2 cellular contexts compared by ENCODE assay signal in genomic region chr5:123180676-123181393, GRCh38.
TF ChIP-seq lines count a peak whose summit lies in the region.

No MANE protein-coding gene starts in this region.

TF ChIP-seq in liver, 16 proteins besides CTCF, POLR2A, EP300 and RAD21:
- TF ChIP-seq, protein P1, sequence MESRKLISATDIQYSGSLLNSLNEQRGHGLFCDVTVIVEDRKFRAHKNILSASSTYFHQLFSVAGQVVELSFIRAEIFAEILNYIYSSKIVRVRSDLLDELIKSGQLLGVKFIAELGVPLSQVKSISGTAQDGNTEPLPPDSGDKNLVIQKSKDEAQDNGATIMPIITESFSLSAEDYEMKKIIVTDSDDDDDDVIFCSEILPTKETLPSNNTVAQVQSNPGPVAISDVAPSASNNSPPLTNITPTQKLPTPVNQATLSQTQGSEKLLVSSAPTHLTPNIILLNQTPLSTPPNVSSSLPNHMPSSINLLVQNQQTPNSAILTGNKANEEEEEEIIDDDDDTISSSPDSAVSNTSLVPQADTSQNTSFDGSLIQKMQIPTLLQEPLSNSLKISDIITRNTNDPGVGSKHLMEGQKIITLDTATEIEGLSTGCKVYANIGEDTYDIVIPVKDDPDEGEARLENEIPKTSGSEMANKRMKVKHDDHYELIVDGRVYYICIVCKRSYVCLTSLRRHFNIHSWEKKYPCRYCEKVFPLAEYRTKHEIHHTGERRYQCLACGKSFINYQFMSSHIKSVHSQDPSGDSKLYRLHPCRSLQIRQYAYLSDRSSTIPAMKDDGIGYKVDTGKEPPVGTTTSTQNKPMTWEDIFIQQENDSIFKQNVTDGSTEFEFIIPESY (IDR thresholded peaks at IDR 0.05): peak; percentile 59
- TF ChIP-seq NR2F2 (IDR thresholded peaks at IDR 0.05): no peak
- TF ChIP-seq, protein P2, sequence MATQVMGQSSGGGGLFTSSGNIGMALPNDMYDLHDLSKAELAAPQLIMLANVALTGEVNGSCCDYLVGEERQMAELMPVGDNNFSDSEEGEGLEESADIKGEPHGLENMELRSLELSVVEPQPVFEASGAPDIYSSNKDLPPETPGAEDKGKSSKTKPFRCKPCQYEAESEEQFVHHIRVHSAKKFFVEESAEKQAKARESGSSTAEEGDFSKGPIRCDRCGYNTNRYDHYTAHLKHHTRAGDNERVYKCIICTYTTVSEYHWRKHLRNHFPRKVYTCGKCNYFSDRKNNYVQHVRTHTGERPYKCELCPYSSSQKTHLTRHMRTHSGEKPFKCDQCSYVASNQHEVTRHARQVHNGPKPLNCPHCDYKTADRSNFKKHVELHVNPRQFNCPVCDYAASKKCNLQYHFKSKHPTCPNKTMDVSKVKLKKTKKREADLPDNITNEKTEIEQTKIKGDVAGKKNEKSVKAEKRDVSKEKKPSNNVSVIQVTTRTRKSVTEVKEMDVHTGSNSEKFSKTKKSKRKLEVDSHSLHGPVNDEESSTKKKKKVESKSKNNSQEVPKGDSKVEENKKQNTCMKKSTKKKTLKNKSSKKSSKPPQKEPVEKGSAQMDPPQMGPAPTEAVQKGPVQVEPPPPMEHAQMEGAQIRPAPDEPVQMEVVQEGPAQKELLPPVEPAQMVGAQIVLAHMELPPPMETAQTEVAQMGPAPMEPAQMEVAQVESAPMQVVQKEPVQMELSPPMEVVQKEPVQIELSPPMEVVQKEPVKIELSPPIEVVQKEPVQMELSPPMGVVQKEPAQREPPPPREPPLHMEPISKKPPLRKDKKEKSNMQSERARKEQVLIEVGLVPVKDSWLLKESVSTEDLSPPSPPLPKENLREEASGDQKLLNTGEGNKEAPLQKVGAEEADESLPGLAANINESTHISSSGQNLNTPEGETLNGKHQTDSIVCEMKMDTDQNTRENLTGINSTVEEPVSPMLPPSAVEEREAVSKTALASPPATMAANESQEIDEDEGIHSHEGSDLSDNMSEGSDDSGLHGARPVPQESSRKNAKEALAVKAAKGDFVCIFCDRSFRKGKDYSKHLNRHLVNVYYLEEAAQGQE (IDR thresholded peaks at IDR 0.05): no peak
- TF ChIP-seq HNF4G (IDR thresholded peaks at IDR 0.05): peak; percentile 61
- TF ChIP-seq HNF4A (conservative IDR thresholded peaks at IDR 0.05): peak; percentile 87 to 91
- peak; percentile 68 for TF ChIP-seq SP1 (IDR thresholded peaks at IDR 0.05)
- no peak for TF ChIP-seq ATF3 (IDR thresholded peaks at IDR 0.05)
- peak in 1 of 2 donors; percentile 48 for TF ChIP-seq JUND (IDR thresholded peaks at IDR 0.05)
- no peak for TF ChIP-seq GABPA (IDR thresholded peaks at IDR 0.05 in 1 of 2, conservative IDR thresholded peaks at IDR 0.05 in 1 of 2)
- TF ChIP-seq YY1 (IDR thresholded peaks at IDR 0.05): peak; percentile 67
- no peak for TF ChIP-seq FOXA1 (IDR thresholded peaks at IDR 0.05)
- TF ChIP-seq, protein P3, sequence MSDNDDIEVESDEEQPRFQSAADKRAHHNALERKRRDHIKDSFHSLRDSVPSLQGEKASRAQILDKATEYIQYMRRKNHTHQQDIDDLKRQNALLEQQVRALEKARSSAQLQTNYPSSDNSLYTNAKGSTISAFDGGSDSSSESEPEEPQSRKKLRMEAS (IDR thresholded peaks at IDR 0.05): peak; percentile 42
- no peak for TF ChIP-seq FOXA2 (IDR thresholded peaks at IDR 0.05)
- no peak for TF ChIP-seq TAF1 (conservative IDR thresholded peaks at IDR 0.05)
- no peak for TF ChIP-seq EGR1 (IDR thresholded peaks at IDR 0.05; ENCODE audit: low read depth in 2 of 2)
- peak; percentile 47 to 78 for TF ChIP-seq RXRA (IDR thresholded peaks at IDR 0.05)

TF ChIP-seq in HepG2, 621 proteins besides CTCF, POLR2A, EP300 and RAD21 (continued from another document):
- TF ChIP-seq, protein P4, sequence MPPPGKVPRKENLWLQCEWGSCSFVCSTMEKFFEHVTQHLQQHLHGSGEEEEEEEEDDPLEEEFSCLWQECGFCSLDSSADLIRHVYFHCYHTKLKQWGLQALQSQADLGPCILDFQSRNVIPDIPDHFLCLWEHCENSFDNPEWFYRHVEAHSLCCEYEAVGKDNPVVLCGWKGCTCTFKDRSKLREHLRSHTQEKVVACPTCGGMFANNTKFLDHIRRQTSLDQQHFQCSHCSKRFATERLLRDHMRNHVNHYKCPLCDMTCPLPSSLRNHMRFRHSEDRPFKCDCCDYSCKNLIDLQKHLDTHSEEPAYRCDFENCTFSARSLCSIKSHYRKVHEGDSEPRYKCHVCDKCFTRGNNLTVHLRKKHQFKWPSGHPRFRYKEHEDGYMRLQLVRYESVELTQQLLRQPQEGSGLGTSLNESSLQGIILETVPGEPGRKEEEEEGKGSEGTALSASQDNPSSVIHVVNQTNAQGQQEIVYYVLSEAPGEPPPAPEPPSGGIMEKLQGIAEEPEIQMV (CRISPR knock-in tag; IDR thresholded peaks at IDR 0.05; ENCODE audit: low read depth): no peak
- TF ChIP-seq ONECUT2 (CRISPR knock-in tag; IDR thresholded peaks at IDR 0.05): no peak
- no peak for TF ChIP-seq ZNF446 (CRISPR knock-in tag; IDR thresholded peaks at IDR 0.05)
- TF ChIP-seq, protein P5, sequence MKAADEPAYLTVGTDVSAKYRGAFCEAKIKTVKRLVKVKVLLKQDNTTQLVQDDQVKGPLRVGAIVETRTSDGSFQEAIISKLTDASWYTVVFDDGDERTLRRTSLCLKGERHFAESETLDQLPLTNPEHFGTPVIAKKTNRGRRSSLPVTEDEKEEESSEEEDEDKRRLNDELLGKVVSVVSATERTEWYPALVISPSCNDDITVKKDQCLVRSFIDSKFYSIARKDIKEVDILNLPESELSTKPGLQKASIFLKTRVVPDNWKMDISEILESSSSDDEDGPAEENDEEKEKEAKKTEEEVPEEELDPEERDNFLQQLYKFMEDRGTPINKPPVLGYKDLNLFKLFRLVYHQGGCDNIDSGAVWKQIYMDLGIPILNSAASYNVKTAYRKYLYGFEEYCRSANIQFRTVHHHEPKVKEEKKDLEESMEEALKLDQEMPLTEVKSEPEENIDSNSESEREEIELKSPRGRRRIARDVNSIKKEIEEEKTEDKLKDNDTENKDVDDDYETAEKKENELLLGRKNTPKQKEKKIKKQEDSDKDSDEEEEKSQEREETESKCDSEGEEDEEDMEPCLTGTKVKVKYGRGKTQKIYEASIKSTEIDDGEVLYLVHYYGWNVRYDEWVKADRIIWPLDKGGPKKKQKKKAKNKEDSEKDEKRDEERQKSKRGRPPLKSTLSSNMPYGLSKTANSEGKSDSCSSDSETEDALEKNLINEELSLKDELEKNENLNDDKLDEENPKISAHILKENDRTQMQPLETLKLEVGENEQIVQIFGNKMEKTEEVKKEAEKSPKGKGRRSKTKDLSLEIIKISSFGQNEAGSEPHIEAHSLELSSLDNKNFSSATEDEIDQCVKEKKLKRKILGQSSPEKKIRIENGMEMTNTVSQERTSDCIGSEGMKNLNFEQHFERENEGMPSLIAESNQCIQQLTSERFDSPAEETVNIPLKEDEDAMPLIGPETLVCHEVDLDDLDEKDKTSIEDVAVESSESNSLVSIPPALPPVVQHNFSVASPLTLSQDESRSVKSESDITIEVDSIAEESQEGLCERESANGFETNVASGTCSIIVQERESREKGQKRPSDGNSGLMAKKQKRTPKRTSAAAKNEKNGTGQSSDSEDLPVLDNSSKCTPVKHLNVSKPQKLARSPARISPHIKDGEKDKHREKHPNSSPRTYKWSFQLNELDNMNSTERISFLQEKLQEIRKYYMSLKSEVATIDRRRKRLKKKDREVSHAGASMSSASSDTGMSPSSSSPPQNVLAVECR (CRISPR knock-in tag; IDR thresholded peaks at IDR 0.05; ENCODE audit: borderline replicate concordance): no peak
